Comparison of ENCODE assay signal across 11 cellular contexts in the genomic region with DNA sequence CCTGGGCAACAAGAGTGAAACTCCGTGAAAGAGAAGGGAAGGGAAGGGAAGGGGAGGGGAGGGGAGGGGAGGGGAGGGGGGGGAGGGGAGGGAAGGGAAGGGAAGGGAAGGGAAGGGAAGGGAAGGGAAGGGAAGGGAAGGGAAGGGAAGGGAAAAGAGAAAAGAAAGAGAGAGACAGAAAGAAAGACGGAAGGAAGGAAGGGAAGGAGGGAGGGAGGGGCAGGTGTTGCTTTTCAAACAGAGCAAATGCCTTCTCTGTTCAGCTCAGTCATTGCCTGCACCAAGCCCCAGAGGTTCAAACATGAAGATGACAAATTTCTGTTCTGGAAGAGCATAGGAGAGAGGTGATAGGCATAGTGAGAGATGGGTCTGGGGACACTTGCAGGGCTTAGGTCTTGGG.
"Had no signal": no experiment of that assay in that cellular context is flagged by ENCODE, and none has a peak within 500 bp of the region (broad histone marks: within the 10 kb centered on the region; RNA-seq: fewer than 3 reads in every experiment).

No MANE protein-coding gene starts in this region.

- H3K4me1 ChIP-seq: HAP-1 had no signal

- H3K4me3 ChIP-seq: GM23248, GM23338, HAP-1 had no signal

- H3K27ac ChIP-seq: GM23248 had no signal

- H3K9me3 ChIP-seq: HAP-1 had no signal

- H3K4me2 ChIP-seq: GM23338 had no signal

- H3K36me3 ChIP-seq: HAP-1 had no signal

- H3K9ac ChIP-seq: GM23248 had no signal

- ATAC-seq: GM23338, HCT116 had no signal

- H2AFZ ChIP-seq: GM23248, GM23338 had no signal

- FAIRE-seq: H1, H54 had no signal

- DNase-seq: GM23248, GOT3, H7, H9, HCEC 1CT, HFFc6 had no signal
